ENCODE assay signal across 12 cellular contexts in genomic region chr15:45631831-45632230, GRCh38. TPM values are rescaled to one million over a fixed set of nuclear protein-coding genes. Genes with fewer than 3 reads are reported as not detected.
DNase-seq lines count a peak whose midpoint lies in the region; ATAC-seq, FAIRE-seq and TF ChIP-seq lines count a peak whose summit lies in the region.
"Had no signal": no experiment of that assay in that cellular context is flagged by ENCODE, and none has a peak within 500 bp of the region (broad histone marks: within the 10 kb centered on the region; RNA-seq: fewer than 3 reads in every experiment).

No MANE protein-coding gene starts in this region.

- no peak for FAIRE-seq in endothelial cell of umbilical vein (lab: Jason Lieb, UNC)

- peak overlapping the region; percentile 35 for H3K4me3 ChIP-seq in AG10803 (ENCODE audit: low read length)
- H3K4me3 ChIP-seq in OCI-LY3 (ENCODE audit: low read length) = no peak overlapping the region
- H3K4me3 ChIP-seq in endothelial cell of umbilical vein (replicated peaks in 1 of 3; ENCODE audit: insufficient read depth in 1 of 3, low read depth in 1 of 3, low read length in 3 of 3) = no peak overlapping the region
- H3K4me3 ChIP-seq: ovary had no signal

- no peaks in the 10 kb centered on the region for H3K9me1 ChIP-seq in endothelial cell of umbilical vein (replicated peaks; ENCODE audit: control insufficient read depth, extremely low read depth, insufficient read depth, low read length)

- DNase-seq in AG10803 (ENCODE audit: low read depth) (peak; percentile 40), endothelial cell of umbilical vein (ENCODE audit: low read depth, low spot score) (no peak), omental fat pad (ENCODE audit: low spot score) (no peak), left colon (no peak), DMS153 (lab: John Stamatoyannopoulos, UW) (no peak)
- DNase-seq in T-helper 2 cell treated with Interferon-gamma antibody and Interleukin-4, amounts not matched to agents 5 μg/mL and 100 μg/mL, for 36 hours (ENCODE audit: low spot score) = no peak
- DNase-seq: activated naive CD4-positive, alpha-beta T cell treated with Interleukin-2 at 50 U/mL for 16 hours; COR-L47; NCI-H146; ovary had no signal

- TF ChIP-seq CTCF in AG10803 (conservative IDR thresholded peaks at IDR 0.05; ENCODE audit: low read length) = no peak
- no peak for TF ChIP-seq CTCF in OCI-LY3 (IDR thresholded peaks at IDR 0.05; ENCODE audit: low read depth, low read length)
- no peak for TF ChIP-seq CTCF in endothelial cell of umbilical vein (IDR thresholded peaks at IDR 0.05; ENCODE audit: extremely low read depth in 1 of 2, insufficient read depth in 1 of 2, low read depth in 1 of 2, low read length in 2 of 2)
- no peak for TF ChIP-seq CTCF in omental fat pad (IDR thresholded peaks at IDR 0.05)

- H3K4me1 Mint-ChIP-seq in T-helper 2 cell treated with Interferon-gamma antibody and Interleukin-4, amounts not matched to agents 5 μg/mL and 100 μg/mL, for 36 hours (ENCODE audit: low read depth) = peaks cover 8% of the 10 kb centered on the region

- dilution Hi-C loops in endothelial cell of umbilical vein (cut with MboI; ENCODE audit: extremely low pct_ligation_motif_present, low sequenced_read_pairs) = no loop called here

- CTCF ChIA-PET in endothelial cell of umbilical vein (lab: Charles Lee) = interaction anchor here (0.7 kb wide), 1 partner anchor 18 kb away, joined by 3 read pairs; no protein-coding TSS in a partner anchor

- no peak overlapping the region for H3K27ac Mint-ChIP-seq in T-helper 2 cell treated with Interferon-gamma antibody and Interleukin-4, amounts not matched to agents 5 μg/mL and 100 μg/mL, for 36 hours

- H3K27me3 Mint-ChIP-seq in T-helper 2 cell treated with Interferon-gamma antibody and Interleukin-4, amounts not matched to agents 5 μg/mL and 100 μg/mL, for 36 hours (ENCODE audit: low read depth) = peaks cover 11% of the 10 kb centered on the region

- peaks cover 5% of the 10 kb centered on the region for H3K36me3 Mint-ChIP-seq in T-helper 2 cell treated with Interferon-gamma antibody and Interleukin-4, amounts not matched to agents 5 μg/mL and 100 μg/mL, for 36 hours (ENCODE audit: low read depth)

- H3K79me2 ChIP-seq in OCI-LY3 (ENCODE audit: low read length) = no peaks in the 10 kb centered on the region
- H3K79me2 ChIP-seq in endothelial cell of umbilical vein (ENCODE audit: control insufficient read depth, insufficient read depth, low read length) = no peaks in the 10 kb centered on the region

- H4K20me1 ChIP-seq in OCI-LY3 (ENCODE audit: insufficient read depth, low read length) (no peaks in the 10 kb centered on the region), endothelial cell of umbilical vein (replicated peaks; ENCODE audit: control insufficient read depth, extremely low read depth, insufficient read depth, low read length) (no peaks in the 10 kb centered on the region)

- POLR2A ChIA-PET in endothelial cell of umbilical vein (lab: Charles Lee) = no interaction called here

- H3K4me1 ChIP-seq in OCI-LY3 (ENCODE audit: low read length) = no peaks in the 10 kb centered on the region; the same call in 1 of the 2 replicates
- H3K4me1 ChIP-seq in endothelial cell of umbilical vein (ENCODE audit: control insufficient read depth, extremely low read depth, insufficient read depth, low read length) = peaks cover 13% of the 10 kb centered on the region

- TF ChIP-seq POLR2A in endothelial cell of umbilical vein (IDR thresholded peaks at IDR 0.05; ENCODE audit: low read depth, low read length) = no peak

- H3K4me2 ChIP-seq in OCI-LY3 (ENCODE audit: low read length) (0 out of 2 replicates have a peak overlapping the region, but pooled peaks have one; percentile 12), endothelial cell of umbilical vein (ENCODE audit: insufficient read depth, low read length) (peak overlapping the region; percentile 53)

- H3K27ac ChIP-seq in OCI-LY3 (ENCODE audit: low read length) (no peak overlapping the region), endothelial cell of umbilical vein (ENCODE audit: insufficient read depth, low read depth, low read length) (no peak overlapping the region)
- H3K27ac ChIP-seq: ovary had no signal

- ATAC-seq in omental fat pad (ENCODE audit: low FRiP score) (peak; percentile 4), HG02938 (IDR thresholded peaks at IDR 0.05; ENCODE audit: unreplicated experiment) (no peak), left colon (no peak)

- no peak overlapping the region for H3K9ac ChIP-seq in OCI-LY3 (ENCODE audit: low read length)
- no peak overlapping the region for H3K9ac ChIP-seq in endothelial cell of umbilical vein (replicated peaks; ENCODE audit: extremely low read depth, insufficient read depth, low read length)

- no peaks in the 10 kb centered on the region for H3K36me3 ChIP-seq in OCI-LY3 (replicated peaks; ENCODE audit: low read depth, low read length)
- no peaks in the 10 kb centered on the region for H3K36me3 ChIP-seq in endothelial cell of umbilical vein (ENCODE audit: control insufficient read depth in 2 of 2, extremely low read depth in 1 of 2, insufficient read depth in 2 of 2, low read length in 2 of 2)
- H3K36me3 ChIP-seq: ovary had no signal

- intact Hi-C loops in endothelial cell of umbilical vein (cut with micrococcal nuclease) = no loop called here
- intact Hi-C loops in left colon (cut with DNase I, micrococcal nuclease) = no loop called here

- H3K9me3 ChIP-seq in OCI-LY3 (ENCODE audit: insufficient read depth, low read length) (peaks cover under 1% of the 10 kb centered on the region; the same call in 1 of the 2 replicates), endothelial cell of umbilical vein (replicated peaks; ENCODE audit: control insufficient read depth, insufficient read depth, low read length) (no peaks in the 10 kb centered on the region)
- H3K9me3 ChIP-seq: ovary had no signal

- peaks cover 9% of the 10 kb centered on the region for H3K9me3 Mint-ChIP-seq in T-helper 2 cell treated with Interferon-gamma antibody and Interleukin-4, amounts not matched to agents 5 μg/mL and 100 μg/mL, for 36 hours

- H2AFZ ChIP-seq in OCI-LY3 (ENCODE audit: low read depth, low read length) (no peak overlapping the region), endothelial cell of umbilical vein (ENCODE audit: low read depth, low read length) (peak overlapping the region; percentile 89)

- H3K4me3 Mint-ChIP-seq in T-helper 2 cell treated with Interferon-gamma antibody and Interleukin-4, amounts not matched to agents 5 μg/mL and 100 μg/mL, for 36 hours = no peak overlapping the region

- BruUV-seq in endothelial cell of umbilical vein (replicated peaks; lab: Mats Ljungman, UMichigan) = no TSS peak

- peaks cover 11% of the 10 kb centered on the region for H3K27me3 ChIP-seq in OCI-LY3 (ENCODE audit: low read depth, low read length)
- H3K27me3 ChIP-seq in endothelial cell of umbilical vein (ENCODE audit: control insufficient read depth in 2 of 2, insufficient read depth in 2 of 2, low read length in 2 of 2) = peaks cover 2% of the 10 kb centered on the region in 2 experiments
- H3K27me3 ChIP-seq: ovary had no signal

TF ChIP-seq in endothelial cell of umbilical vein, 7 proteins besides CTCF, POLR2A, EP300 and RAD21:
- TF ChIP-seq JUN (IDR thresholded peaks at IDR 0.05; ENCODE audit: borderline replicate concordance, insufficient read depth, insufficient read length, low read depth) (no peak), EZH2 (IDR thresholded peaks at IDR 0.05; ENCODE audit: borderline replicate concordance, low read depth, low read length, severe bottlenecking) (no peak), POLR2AphosphoS5 (IDR thresholded peaks at IDR 0.05; ENCODE audit: insufficient read depth, low read depth, low read length) (no peak), GATA2 (IDR thresholded peaks at IDR 0.05; ENCODE audit: insufficient read depth, insufficient read length, low read depth, low read length) (no peak), MAX (IDR thresholded peaks at IDR 0.05; ENCODE audit: insufficient read depth, insufficient read length) (no peak), MYC (IDR thresholded peaks at IDR 0.05; ENCODE audit: low read depth, low read length) (no peak), FOS (IDR thresholded peaks at IDR 0.05; ENCODE audit: borderline replicate concordance, insufficient read depth, low read length) (no peak)
TF ChIP-seq in endothelial cell of umbilical vein: peak in this region for 0.

RNA-seq across cellular contexts. Expression of gene SQOR, which starts 3.0 kb away (rescaled TPM):
- total RNA-seq in endothelial cell of umbilical vein = 6.6 and 17.9 TPM in 2 replicates
- 11.3 and 12.9 TPM in 2 replicates for polyA plus RNA-seq in endothelial cell of umbilical vein
- 12.3 and 13.4 TPM in 2 replicates for polyA plus RNA-seq in endothelial cell of umbilical vein (2011; cell fraction: cytosol; rRNA removed)
- 6.3 and 7.4 TPM in 2 replicates for polyA plus RNA-seq in endothelial cell of umbilical vein (2011; cell fraction: nucleus; rRNA removed)
- 21.4 and 23.0 TPM in 2 replicates for polyA plus RNA-seq in endothelial cell of umbilical vein (2012)
- polyA minus RNA-seq in endothelial cell of umbilical vein = 16.3 and 33.6 TPM in 2 replicates
- 16.1 TPM for polyA minus RNA-seq in endothelial cell of umbilical vein (2011; cell fraction: cytosol; rRNA and poly(A)+ RNA removed)
- polyA minus RNA-seq in endothelial cell of umbilical vein (2011; cell fraction: nucleus; rRNA and poly(A)+ RNA removed) = 5.3 and 7.2 TPM in 2 replicates
- 10 to 100 TPM; 67.0 to 90.3 (median 84.1) TPM for total RNA-seq in omental fat pad
- 100 to 1,000 TPM; 303 to 408 TPM for total RNA-seq in left colon

RNA-seq across cellular contexts. Expression of gene BLOC1S6, which starts 44.7 kb away (rescaled TPM):
- total RNA-seq in endothelial cell of umbilical vein = 39.2 and 43.4 TPM in 2 replicates
- 5.5 and 8.2 TPM in 2 replicates for polyA plus RNA-seq in endothelial cell of umbilical vein
- polyA plus RNA-seq in endothelial cell of umbilical vein (2011; cell fraction: cytosol; rRNA removed) = 12.1 and 14.7 TPM in 2 replicates
- polyA plus RNA-seq in endothelial cell of umbilical vein (2011; cell fraction: nucleus; rRNA removed) = 10.3 and 12.0 TPM in 2 replicates
- 39.8 and 50.0 TPM in 2 replicates for polyA plus RNA-seq in endothelial cell of umbilical vein (2012)
- polyA minus RNA-seq in endothelial cell of umbilical vein = 17.0 and 22.4 TPM in 2 replicates
- 16.1 TPM for polyA minus RNA-seq in endothelial cell of umbilical vein (2011; cell fraction: cytosol; rRNA and poly(A)+ RNA removed)
- 10.6 and 15.1 TPM in 2 replicates for polyA minus RNA-seq in endothelial cell of umbilical vein (2011; cell fraction: nucleus; rRNA and poly(A)+ RNA removed)
- total RNA-seq in omental fat pad = 10 to 100 TPM; 68.1 to 95.9 (median 82.5) TPM
- total RNA-seq in left colon = 10 to 100 TPM; 24.0 to 25.9 TPM
